In the genomic region with DNA sequence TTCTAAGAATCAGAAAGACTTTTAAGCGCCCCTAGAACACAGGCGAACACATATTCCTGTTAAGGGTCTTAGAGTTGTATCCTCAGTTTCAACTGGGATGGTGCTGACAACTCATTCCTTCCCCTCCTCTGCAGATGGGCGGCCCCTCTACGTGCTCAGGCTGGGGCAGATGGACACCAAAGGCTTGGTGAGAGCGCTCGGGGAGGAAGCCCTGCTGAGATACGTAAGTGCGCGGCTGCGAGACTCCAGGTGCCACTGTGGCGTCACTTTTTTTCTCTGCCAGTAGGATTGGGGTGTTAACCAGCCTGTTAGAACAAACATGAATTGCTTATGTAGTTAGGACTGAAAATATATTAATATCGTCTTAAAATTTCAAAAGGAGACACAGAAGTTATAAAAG, we compare ENCODE assay signal across 26 cellular contexts.
A peak's percentile ranks its signal among the peaks of the same experiment; 100 is the strongest.
DNase-seq lines count a peak whose midpoint lies in the region; ATAC-seq and TF ChIP-seq lines count a peak whose summit lies in the region.
"Had no signal": no experiment of that assay in that cellular context is flagged by ENCODE, and none has a peak within 500 bp of the region (broad histone marks: within the 10 kb centered on the region; RNA-seq: fewer than 3 reads in every experiment).

No MANE protein-coding gene starts in this region.

- DNase-seq in NCI-H2171 treated with DMSO at 0.1 percent for 48 hours (lab: John Stamatoyannopoulos, UW) (peak; percentile 57), NCI-H2171 (lab: John Stamatoyannopoulos, UW) (no peak), RWPE1 (ENCODE audit: low spot score) (no peak), mesenteric fat pad (ENCODE audit: low spot score) (peak; percentile 67), HAP-1 (ENCODE audit: low spot score in 2 of 2) (no peak), NAMALWA (ENCODE audit: low spot score) (no peak)
- DNase-seq: CD4-positive, CD25-positive, alpha-beta regulatory T cell; H9; HFFc6; IMR-90; KG1; MM.1S; NCI-H1048; NCI-H1436 treated with DMSO at 0.1 percent for 48 hours; NCI-H1930; NCI-H526; NCI-H82; NK-92 treated with Interleukin-12 subunit alpha and Interleukin-12 subunit beta, amount 100 ng/mL, for 24 hours; PC-3; T-cell had no signal

- peaks cover 31% of the 10 kb centered on the region for H3K36me3 ChIP-seq in HAP-1 (replicated peaks)

- H3K4me1 ChIP-seq in HAP-1, result no peaks in the 10 kb centered on the region

- peak overlapping the region in 3 of 5 experiments; percentile 41 to 92 (median 71) for H3K27ac Mint-ChIP-seq in brain
- H3K27ac Mint-ChIP-seq: CD4-positive, CD25-positive, alpha-beta regulatory T cell; GM23338; T-cell had no signal

- peaks cover 78% of the 10 kb centered on the region for H3K36me3 Mint-ChIP-seq in brain

- H3K4me3 Mint-ChIP-seq in brain, result no peak overlapping the region
- H3K4me3 Mint-ChIP-seq: CD4-positive, CD25-positive, alpha-beta regulatory T cell; GM23338; H9; HFFc6; T-cell had no signal

- H3K27ac ChIP-seq in RWPE1, result 0 out of 2 replicates have a peak overlapping the region, but pooled peaks have one; percentile 2
- H3K27ac ChIP-seq: BLaER1, SJSA1 had no signal

- POLR2A ChIA-PET in RWPE1 (lab: Yijun Ruan, JAX; ENCODE audit: low non-redundant PET), result no interaction called here

- H3K4me1 Mint-ChIP-seq in brain, result peaks cover 3% of the 10 kb centered on the region
- H3K4me1 Mint-ChIP-seq: T-cell had no signal

- no peaks in the 10 kb centered on the region for H3K27me3 ChIP-seq in HAP-1 (ENCODE audit: low read depth)
- H3K27me3 ChIP-seq: BLaER1, SJSA1 had no signal

- H3K4me3 ChIP-seq in HAP-1, result no peak overlapping the region
- H3K4me3 ChIP-seq: BLaER1, GM23338, SJSA1 had no signal

- CTCF ChIA-PET in RWPE1 (lab: Yijun Ruan, JAX), result interaction anchor here (0.8 to 1.6 kb wide), 2 partner anchors 11 to 137 kb away, joined by 3 to 13 read pairs; no protein-coding TSS in a partner anchor

- H3K9me3 ChIP-seq in HAP-1, result no peaks in the 10 kb centered on the region
- H3K9me3 ChIP-seq: BLaER1, SJSA1 had no signal

- H3K9me3 Mint-ChIP-seq in brain, result no peaks in the 10 kb centered on the region
- H3K9me3 Mint-ChIP-seq: GM23338, H9, HFFc6, T-cell had no signal

- no peak for TF ChIP-seq CTCF in RWPE1 (conservative IDR thresholded peaks at IDR 0.05; ENCODE audit: low read depth)
- no peak for TF ChIP-seq CTCF in brain (conservative IDR thresholded peaks at IDR 0.05)

- H3K27me3 Mint-ChIP-seq in brain, result no peaks in the 10 kb centered on the region
- H3K27me3 Mint-ChIP-seq: CD4-positive, CD25-positive, alpha-beta regulatory T cell; T-cell had no signal

- no peak for ATAC-seq in GM21367 (IDR thresholded peaks at IDR 0.05; ENCODE audit: unreplicated experiment)
- ATAC-seq: GM23338, PC-3, Right ventricle myocardium inferior, T-cell had no signal

- in situ Hi-C loops in HAP-1 (cut with MboI; ENCODE audit: low sequenced_read_pairs), result no loop called here

Comparison
In these comparisons a context has a peak if more than half of its experiments do, and no peak if none do; other contexts are left out.
1. DNase-seq: peak in NCI-H2171 treated with DMSO at 0.1 percent for 48 hours (single experiment) and mesenteric fat pad (single experiment); none in NCI-H2171 (single experiment), RWPE1 (single experiment), HAP-1 (0 of 2) and NAMALWA (single experiment).